In genomic region chr11:129831227-129831626, GRCh38 we compare ENCODE assay signal across 4 cellular contexts. TPM values are rescaled to one million over a fixed set of nuclear protein-coding genes. Genes with fewer than 3 reads are reported as not detected.
"Had no signal": no experiment of that assay in that cellular context is flagged by ENCODE, and none has a peak within 500 bp of the region (broad histone marks: within the 10 kb centered on the region; RNA-seq: fewer than 3 reads in every experiment).

No MANE protein-coding gene starts in this region.

RNA-seq across cellular contexts. Expression of gene TMEM45B, which starts 15.6 kb away (rescaled TPM):
- total RNA-seq: activated B cell treated with CpG ODN at 0.5 μM for 24 hours, astrocyte, OCI-LY7 had no signal
- polyA plus RNA-seq: K562 had no signal
